Comparison of ENCODE assay signal across 8 cellular contexts in the genomic region with DNA sequence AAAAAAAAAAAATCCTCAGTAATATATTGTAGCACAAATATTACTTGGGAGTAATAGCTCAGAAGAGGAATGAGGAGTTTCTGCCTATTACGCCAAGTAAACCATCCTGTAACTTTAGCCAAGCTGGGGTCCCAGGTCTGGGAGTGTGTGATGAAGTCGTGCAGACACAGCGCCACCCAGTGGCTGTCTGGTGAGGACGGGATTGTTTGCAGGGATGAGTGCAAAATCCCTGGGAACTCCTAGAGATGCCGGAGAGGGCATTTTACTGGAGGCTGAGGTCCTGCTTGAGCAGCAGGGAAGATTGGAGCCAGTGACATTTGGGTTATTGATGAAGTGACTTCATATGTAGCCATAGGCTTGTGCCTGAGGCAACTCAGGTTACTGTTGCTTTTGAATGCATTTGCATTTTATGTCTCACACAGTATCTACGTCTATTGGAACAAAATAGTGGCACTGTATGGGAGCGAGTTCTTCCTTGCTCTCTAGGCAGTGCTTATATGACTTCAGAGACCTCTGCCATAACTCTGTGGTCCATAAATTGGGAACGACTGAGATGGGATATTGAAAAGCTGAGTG.
DNase-seq lines count a peak whose midpoint lies in the region; ATAC-seq and TF ChIP-seq lines count a peak whose summit lies in the region.

No MANE protein-coding gene starts in this region.

- no peak overlapping the region for H3K9ac ChIP-seq in Karpas-422 (ENCODE audit: low read length)

- peak; percentile 74 for TF ChIP-seq CTCF in CD8-positive, alpha-beta T cell (IDR thresholded peaks at IDR 0.05)
- TF ChIP-seq CTCF in GM20000 (IDR thresholded peaks at IDR 0.05; ENCODE audit: extremely low read depth, missing control alignments) = peak; percentile 73
- peak; percentile 45 to 78 (median 66) for TF ChIP-seq CTCF in heart left ventricle (IDR thresholded peaks at IDR 0.05)

- no peaks in the 10 kb centered on the region for H3K4me1 ChIP-seq in CD8-positive, alpha-beta T cell (ENCODE audit: insufficient read depth, low read length)
- H3K4me1 ChIP-seq in Karpas-422 (ENCODE audit: low read length) = peaks cover 17% of the 10 kb centered on the region
- H3K4me1 ChIP-seq in heart left ventricle = no peaks in the 10 kb centered on the region

- H3K36me3 Mint-ChIP-seq in CD8-positive, alpha-beta T cell = no peaks in the 10 kb centered on the region
- no peaks in the 10 kb centered on the region for H3K36me3 Mint-ChIP-seq in activated naive CD8-positive, alpha-beta T cell treated with anti-CD3 and anti-CD28 coated beads, Interleukin-2, amount 50 U/mL, for 24 hours (ENCODE audit: low read depth)

- H3K9me2 ChIP-seq in Karpas-422 (replicated peaks; ENCODE audit: insufficient read depth, low read length) = no peaks in the 10 kb centered on the region

- no peak overlapping the region for H3K27ac Mint-ChIP-seq in CD8-positive, alpha-beta T cell
- no peak overlapping the region for H3K27ac Mint-ChIP-seq in activated naive CD8-positive, alpha-beta T cell treated with anti-CD3 and anti-CD28 coated beads, Interleukin-2, amount 50 U/mL, for 24 hours

- peaks cover 9% of the 10 kb centered on the region for H3K27me3 Mint-ChIP-seq in CD8-positive, alpha-beta T cell (ENCODE audit: low read depth)
- peaks cover 14% of the 10 kb centered on the region for H3K27me3 Mint-ChIP-seq in activated naive CD8-positive, alpha-beta T cell treated with anti-CD3 and anti-CD28 coated beads, Interleukin-2, amount 50 U/mL, for 24 hours

- H3K4me1 Mint-ChIP-seq in CD8-positive, alpha-beta T cell (ENCODE audit: low read depth) = no peaks in the 10 kb centered on the region
- peaks cover 3% of the 10 kb centered on the region for H3K4me1 Mint-ChIP-seq in activated naive CD8-positive, alpha-beta T cell treated with anti-CD3 and anti-CD28 coated beads, Interleukin-2, amount 50 U/mL, for 24 hours

- H3K79me2 ChIP-seq in Karpas-422 (ENCODE audit: low read length) = no peaks in the 10 kb centered on the region

- peak; percentile 6 to 69 (median 46) for DNase-seq in CD8-positive, alpha-beta T cell
- DNase-seq in GM20000 (ENCODE audit: low spot score) (peak; percentile 61), Karpas-422 (peak; percentile 79), SK-N-DZ (ENCODE audit: low spot score) (peak; percentile 61), heart left ventricle (peak; percentile 33 to 70 (median 44)), pulmonary artery endothelial cell (ENCODE audit: low read depth, low spot score) (peak; percentile 35)
- peak; percentile 64 for DNase-seq in activated naive CD8-positive, alpha-beta T cell treated with anti-CD3 and anti-CD28 coated beads, Interleukin-2, amount 50 U/mL, for 24 hours

- POLR2A ChIA-PET in CD8-positive, alpha-beta T cell (lab: Charles Lee) = interaction anchor here (0.7 kb wide), 1 partner anchor 73 kb away, joined by 3 read pairs; the partner anchor contains the start of gene PSAT1

- H3K27ac ChIP-seq in CD8-positive, alpha-beta T cell (ENCODE audit: low read depth, low read length) = no peak overlapping the region
- H3K27ac ChIP-seq in Karpas-422 (ENCODE audit: low read length) (no peak overlapping the region), heart left ventricle (no peak overlapping the region)

- TF ChIP-seq POLR2A in heart left ventricle (IDR thresholded peaks at IDR 0.05) = no peak

- 29 to 32% (median 31%) methylated on average over 8 of the region's 8 CpGs for WGBS in heart left ventricle, 4 donors

- H3K9me3 Mint-ChIP-seq in CD8-positive, alpha-beta T cell = no peaks in the 10 kb centered on the region
- no peaks in the 10 kb centered on the region for H3K9me3 Mint-ChIP-seq in activated naive CD8-positive, alpha-beta T cell treated with anti-CD3 and anti-CD28 coated beads, Interleukin-2, amount 50 U/mL, for 24 hours

- ATAC-seq in CD8-positive, alpha-beta T cell = no peak
- ATAC-seq in activated naive CD8-positive, alpha-beta T cell treated with anti-CD3 and anti-CD28 coated beads, Interleukin-2, amount 50 U/mL, for 24 hours = no peak
- ATAC-seq in heart left ventricle (peak in 3 of 4 donors; percentile 54 to 67 (median 56)), GM18873 (IDR thresholded peaks at IDR 0.05; ENCODE audit: low FRiP score, unreplicated experiment) (no peak)

- CTCF ChIA-PET in CD8-positive, alpha-beta T cell (lab: Charles Lee) = interaction anchor here (0.7 to 5.7 kb wide), 21 partner anchors 8 to 936 kb away, joined by 3 to 79 read pairs (median 3); partner anchors contain the start of gene CEP78

- intact Hi-C loops in CD8-positive, alpha-beta T cell (cut with DNase I, micrococcal nuclease) = loop anchor here (1.0 to 5.0 kb wide), 3 partner anchors 108 to 937 kb away; no protein-coding TSS in a partner anchor
- intact Hi-C loops in heart left ventricle (cut with DNase I) = loop anchor here (2.0 to 10.0 kb wide), 4 partner anchors 105 to 109 kb away; no protein-coding TSS in a partner anchor

- no peaks in the 10 kb centered on the region for H3K9me3 ChIP-seq in CD8-positive, alpha-beta T cell (ENCODE audit: low read length)
- H3K9me3 ChIP-seq in Karpas-422 (ENCODE audit: low read length) = no peaks in the 10 kb centered on the region
- no peaks in the 10 kb centered on the region for H3K9me3 ChIP-seq in heart left ventricle

- H3K4me3 ChIP-seq in CD8-positive, alpha-beta T cell (ENCODE audit: low read depth, low read length) = no peak overlapping the region
- H3K4me3 ChIP-seq in Karpas-422 (ENCODE audit: low read length) = no peak overlapping the region
- H3K4me3 ChIP-seq in heart left ventricle = no peak overlapping the region

- no peaks in the 10 kb centered on the region for H3K36me3 ChIP-seq in CD8-positive, alpha-beta T cell (ENCODE audit: insufficient read depth, low read length)
- H3K36me3 ChIP-seq in Karpas-422 (ENCODE audit: insufficient read depth, low read length) (no peaks in the 10 kb centered on the region), heart left ventricle (no peaks in the 10 kb centered on the region)

- H3K4me2 ChIP-seq in Karpas-422 (ENCODE audit: low read depth, low read length, poor library complexity, severe bottlenecking) = peak overlapping the region; percentile 27

- H3K4me3 Mint-ChIP-seq in CD8-positive, alpha-beta T cell = no peak overlapping the region
- no peak overlapping the region for H3K4me3 Mint-ChIP-seq in activated naive CD8-positive, alpha-beta T cell treated with anti-CD3 and anti-CD28 coated beads, Interleukin-2, amount 50 U/mL, for 24 hours

- no peaks in the 10 kb centered on the region for H4K20me1 ChIP-seq in Karpas-422 (ENCODE audit: insufficient read depth, low read depth, low read length)

- no peaks in the 10 kb centered on the region for H3K27me3 ChIP-seq in CD8-positive, alpha-beta T cell (ENCODE audit: insufficient read depth, low read length)
- H3K27me3 ChIP-seq in Karpas-422 (ENCODE audit: low read length) = no peaks in the 10 kb centered on the region
- H3K27me3 ChIP-seq in heart left ventricle = peaks cover 0 to 50% (median 8%) of the 10 kb centered on the region in 9 donors

- no peak overlapping the region for H2AFZ ChIP-seq in Karpas-422 (ENCODE audit: low read length)

Comparison
In these comparisons a context has a peak if more than half of its experiments do, and no peak if none do; other contexts are left out.
1. ATAC-seq: peak in heart left ventricle (3 of 4); none in CD8-positive, alpha-beta T cell (single experiment), activated naive CD8-positive, alpha-beta T cell treated with anti-CD3 and anti-CD28 coated beads, Interleukin-2, amount 50 U/mL, for 24 hours (single experiment) and GM18873 (single experiment).
2. Peak in every context shown above with its lines, with median percentiles within 50 percentile points of each other: DNase-seq and CTCF ChIP-seq.